12 cellular contexts compared by ENCODE assay signal in genomic region chr12:124556896-124557501, GRCh38. TPM values are rescaled to one million over a fixed set of nuclear protein-coding genes. Genes with fewer than 3 reads are reported as not detected.
DNase-seq lines count a peak whose midpoint lies in the region; ATAC-seq and TF ChIP-seq lines count a peak whose summit lies in the region.
"Had no signal": no experiment of that assay in that cellular context is flagged by ENCODE, and none has a peak within 500 bp of the region (broad histone marks: within the 10 kb centered on the region; RNA-seq: fewer than 3 reads in every experiment).

No MANE protein-coding gene starts in this region.

- intact Hi-C loops in Right ventricle myocardium inferior (cut with DNase I) (no loop called here), cardiac septum (cut with DNase I) (no loop called here), ovary (cut with DNase I) (no loop called here)

- ATAC-seq in Right ventricle myocardium inferior: no peak
- ATAC-seq in GM21367 (IDR thresholded peaks at IDR 0.05; ENCODE audit: unreplicated experiment): no peak

- no peak overlapping the region for H3K4me3 ChIP-seq in cardiac muscle cell
- H3K4me3 ChIP-seq in ovary: no peak overlapping the region
- H3K4me3 ChIP-seq: SJCRH30 had no signal

- H3K4me1 ChIP-seq in cardiac muscle cell (ENCODE audit: low read depth) (peaks cover 44% of the 10 kb centered on the region), ovary (ENCODE audit: insufficient read depth) (peaks cover 41% of the 10 kb centered on the region)

- no peaks in the 10 kb centered on the region for H3K27me3 ChIP-seq in cardiac muscle cell
- H3K27me3 ChIP-seq in ovary: no peaks in the 10 kb centered on the region
- H3K27me3 ChIP-seq: SJCRH30 had no signal

- WGBS in ovary, 3 donors: 60 to 70% (median 65%) methylated on average over 22 of the region's 22 CpGs

- no peaks in the 10 kb centered on the region for H3K36me3 ChIP-seq in cardiac muscle cell
- H3K36me3 ChIP-seq in ovary: no peaks in the 10 kb centered on the region

- H3K9me3 ChIP-seq in cardiac muscle cell (ENCODE audit: low read depth): no peaks in the 10 kb centered on the region
- no peaks in the 10 kb centered on the region for H3K9me3 ChIP-seq in ovary
- H3K9me3 ChIP-seq: SJCRH30 had no signal

- H3K27ac ChIP-seq in cardiac muscle cell: peak overlapping the region; percentile 84
- H3K27ac ChIP-seq in ovary: peak overlapping the region in 1 of 2 donors; percentile 16
- H3K27ac ChIP-seq: SJCRH30 had no signal

- TF ChIP-seq EP300 in ovary (IDR thresholded peaks at IDR 0.05): no peak

- no peak for TF ChIP-seq CTCF in cardiac muscle cell (IDR thresholded peaks at IDR 0.05; ENCODE audit: low read depth, low read length)
- no peak for TF ChIP-seq CTCF in ovary (IDR thresholded peaks at IDR 0.05)

- DNase-seq in Right ventricle myocardium inferior (ENCODE audit: missing footprints) (peak; percentile 65), cardiac septum (ENCODE audit: low spot score) (no peak), cardiac muscle cell (ENCODE audit: low read depth in 1 of 2, low spot score in 1 of 2) (no peak), ovary (peak in 3 of 5 donors; percentile 38 to 59 (median 57)), NCI-H2227 (lab: John Stamatoyannopoulos, UW; ENCODE audit: unreplicated experiment) (no peak), AML-193 (lab: John Stamatoyannopoulos, UW) (no peak)
- no peak for DNase-seq in stimulated activated naive CD4-positive, alpha-beta T cell treated with Interleukin-2 at 50 U/mL for 16 hours (lab: John Stamatoyannopoulos, UW)
- DNase-seq: activated T-cell treated with anti-CD3 and anti-CD28 coated beads, Interleukin-2, amount 50 U/mL, for 48 hours; DND-41; NCI-H82; SJCRH30 had no signal

- no peak for TF ChIP-seq POLR2A in ovary (IDR thresholded peaks at IDR 0.05)

RNA-seq across cellular contexts. Expression of gene NCOR2, which starts 10.4 kb away (rescaled TPM):
- total RNA-seq in Right ventricle myocardium inferior (134 TPM), cardiac septum (159 TPM), cardiac muscle cell (57.4 and 113 TPM in 2 replicates), ovary (100 to 1,000 TPM in 6 of 7 donors, 10 to 100 TPM in 1; 89.5 to 376 (median 270) TPM)
- polyA plus RNA-seq in cardiac muscle cell (98.5 and 153 TPM in 2 replicates), ovary (100 to 1,000 TPM in 1 of 2 donors, 10 to 100 TPM in 1; 18.2 to 107 TPM)

Comparison
In these comparisons a context has a peak if more than half of its experiments do, and no peak if none do; other contexts are left out.
1. DNase-seq: peak in Right ventricle myocardium inferior (single experiment) and ovary (3 of 5); none in cardiac septum (single experiment), cardiac muscle cell (0 of 2), NCI-H2227 (single experiment), stimulated activated naive CD4-positive, alpha-beta T cell treated with Interleukin-2 at 50 U/mL for 16 hours (single experiment) and AML-193 (0 of 2).